8 cellular contexts compared by ENCODE assay signal in genomic region chr9:137205126-137206069, GRCh38.
DNase-seq lines count a peak whose midpoint lies in the region; ATAC-seq lines count a peak whose summit lies in the region.

Gene NDOR1 (plus strand): TSS chr9:137205700. CDS start chr9:137205778, 78 bp downstream.
Gene TMEM203 (minus strand): TSS chr9:137205648. CDS start chr9:137205414, 234 bp downstream.

- DNase-seq in NCI-H748 treated with DMSO at 0.1 percent for 48 hours (lab: John Stamatoyannopoulos, UW) = peak; percentile 44
- peak; percentile 92 to 93 for DNase-seq in activated CD4-positive, alpha-beta T cell treated with anti-CD3 and anti-CD28 coated beads, Interleukin-2, amount 50 U/mL, for 24 hours (ENCODE audit: low read depth in 1 of 2, low spot score in 1 of 2)
- peak; percentile 86 for DNase-seq in dedifferentiated amniotic fluid mesenchymal stem cell (ENCODE audit: extremely low spot score)
- DNase-seq in left kidney (ENCODE audit: low read depth, low spot score) = peak; percentile 96
- peak; percentile 90 to 97 (median 94) for DNase-seq in stimulated activated CD4-positive, alpha-beta T cell treated with anti-CD3 and anti-CD28 coated beads, Interleukin-1b, Interleukin-23, amount 100 ng/mL, for 24 hours (ENCODE audit: low read depth in 4 of 4, low spot score in 1 of 4)

- peak; percentile 47 for ATAC-seq in GM18511 (IDR thresholded peaks at IDR 0.05; ENCODE audit: unreplicated experiment)
- peak; percentile 51 for ATAC-seq in HG03432 (IDR thresholded peaks at IDR 0.05; ENCODE audit: unreplicated experiment)
- ATAC-seq in GM21381 (IDR thresholded peaks at IDR 0.05; ENCODE audit: unreplicated experiment) = no peak

Comparison
In these comparisons a context has a peak if more than half of its experiments do, and no peak if none do; other contexts are left out.
1. DNase-seq: peak in every context shown above with its lines; median percentile 96 in left kidney; 94 in stimulated activated CD4-positive, alpha-beta T cell treated with anti-CD3 and anti-CD28 coated beads, Interleukin-1b, Interleukin-23, amount 100 ng/mL, for 24 hours; 92 in activated CD4-positive, alpha-beta T cell treated with anti-CD3 and anti-CD28 coated beads, Interleukin-2, amount 50 U/mL, for 24 hours; 86 in dedifferentiated amniotic fluid mesenchymal stem cell; 44 in NCI-H748 treated with DMSO at 0.1 percent for 48 hours.